In genomic region chr4:80409798-80410197, GRCh38 we compare ENCODE assay signal across 35 cellular contexts.
"Had no signal": no experiment of that assay in that cellular context is flagged by ENCODE, and none has a peak within 500 bp of the region (broad histone marks: within the 10 kb centered on the region; RNA-seq: fewer than 3 reads in every experiment).

No MANE protein-coding gene starts in this region.

- H3K27ac Mint-ChIP-seq: activated B cell treated with CpG ODN at 0.5 μM for 24 hours; activated CD4-positive, alpha-beta memory T cell treated with anti-CD3 and anti-CD28 coated beads, Interleukin-2, amount 10 ng/mL, durations not matched to agents 7 days and 5 days; activated CD4-positive, alpha-beta T cell treated with anti-CD3 and anti-CD28 coated beads, Interleukin-2, amount 10 ng/mL, durations not matched to agents 7 days and 5 days; activated CD8-positive, alpha-beta memory T cell treated with anti-CD3 and anti-CD28 coated beads, Interleukin-2, amount 10 ng/mL, durations not matched to agents 7 days and 5 days; activated CD8-positive, alpha-beta T cell treated with anti-CD3 and anti-CD28 coated beads, Interleukin-2, amount 10 ng/mL, durations not matched to agents 7 days and 5 days; activated naive CD4-positive, alpha-beta T cell treated with anti-CD3 and anti-CD28 coated beads, Interleukin-2, amount 10 ng/mL, durations not matched to agents 7 days and 5 days; activated naive CD4-positive, alpha-beta T cell treated with anti-CD3 and anti-CD28 coated beads, Interleukin-2, amount 50 U/mL, for 24 hours; activated naive CD8-positive, alpha-beta T cell; activated naive CD8-positive, alpha-beta T cell treated with anti-CD3 and anti-CD28 coated beads, Interleukin-2, amount 10 ng/mL, durations not matched to agents 7 days and 5 days; activated naive CD8-positive, alpha-beta T cell treated with anti-CD3 and anti-CD28 coated beads, Interleukin-2, amount 50 U/mL, for 24 hours; activated T-cell treated with anti-CD3 and anti-CD28 coated beads, Interleukin-2, amount 50 U/mL, for 24 hours; activated T-helper 2 cell treated with anti-CD3 and anti-CD28 coated beads, Interferon-gamma antibody, Interleukin-2, Interleukin-4, amounts not matched to agents 10 μg/mL and 5 μg/mL and 100 μg/mL, durations not matched to agents 14 hours and 24 hours and 36 hours; brain; T-helper 1 cell treated with Interleukin-12 subunit alpha and Interleukin-12 subunit beta and Interleukin-4 antibody, amounts not matched to agents 30 μg/mL and 1 μg/mL, for 36 hours; T-helper 2 cell treated with Interferon-gamma antibody and Interleukin-4, amounts not matched to agents 5 μg/mL and 100 μg/mL, for 36 hours had no signal

- H3K27ac ChIP-seq: ascending aorta, cardiac muscle cell, VCaP had no signal

- H3K4me3 ChIP-seq: ascending aorta, cardiac muscle cell had no signal

- H3K36me3 ChIP-seq: ascending aorta, cardiac muscle cell had no signal

- H3K9me3 ChIP-seq: ascending aorta had no signal

- DNase-seq: activated B cell treated with CpG ODN at 0.5 μM for 24 hours; activated CD4-positive, alpha-beta memory T cell treated with anti-CD3 and anti-CD28 coated beads, Interleukin-2, amount 10 ng/mL, durations not matched to agents 7 days and 5 days; activated CD4-positive, alpha-beta T cell treated with anti-CD3 and anti-CD28 coated beads for 48 hours; activated CD4-positive, alpha-beta T cell treated with anti-CD3 and anti-CD28 coated beads, Interleukin-2, amount 10 ng/mL, durations not matched to agents 7 days and 5 days; activated CD4-positive, alpha-beta T cell treated with anti-CD3 and anti-CD28 coated beads, Interleukin-2, amount 50 U/mL, for 48 hours; activated CD4-positive, CD25-positive, alpha-beta regulatory T cell treated with anti-CD3 and anti-CD28 coated beads, Interleukin-2, amount 50 U/mL, for 72 hours; activated CD8-positive, alpha-beta memory T cell treated with anti-CD3 and anti-CD28 coated beads for 24 hours; activated CD8-positive, alpha-beta memory T cell treated with anti-CD3 and anti-CD28 coated beads, Interleukin-2, amount 10 ng/mL, durations not matched to agents 7 days and 5 days; activated CD8-positive, alpha-beta memory T cell treated with anti-CD3 and anti-CD28 coated beads, Interleukin-2, amount 50 U/mL, for 48 hours; activated CD8-positive, alpha-beta T cell treated with anti-CD3 and anti-CD28 coated beads, Interleukin-2, amount 10 ng/mL, durations not matched to agents 7 days and 5 days; activated effector memory CD4-positive, alpha-beta T cell treated with Interleukin-2 at 50 U/mL for 16 hours; activated gamma-delta T cell; activated naive CD4-positive, alpha-beta T cell treated with anti-CD3 and anti-CD28 coated beads, Interleukin-2, amount 10 ng/mL, durations not matched to agents 7 days and 5 days; activated naive CD4-positive, alpha-beta T cell treated with Interleukin-2 at 50 U/mL for 16 hours; activated naive CD8-positive, alpha-beta T cell treated with anti-CD3 and anti-CD28 coated beads, Interleukin-2, amount 10 ng/mL, durations not matched to agents 7 days and 5 days; activated naive CD8-positive, alpha-beta T cell treated with anti-CD3 and anti-CD28 coated beads, Interleukin-2, amount 50 U/mL, for 24 hours; activated T-cell treated with anti-CD3 and anti-CD28 coated beads, Interleukin-2, amount 50 U/mL, for 24 hours; activated T-cell treated with anti-CD3 and anti-CD28 coated beads, Interleukin-2, amount 50 U/mL, for 48 hours; amygdala; anterior cingulate cortex; caudate nucleus; SW 1271; T-helper 1 cell; T-helper 2 cell; T-helper 9 cell had no signal

- H3K4me1 Mint-ChIP-seq: activated B cell treated with CpG ODN at 0.5 μM for 24 hours; activated CD4-positive, alpha-beta memory T cell treated with anti-CD3 and anti-CD28 coated beads, Interleukin-2, amount 10 ng/mL, durations not matched to agents 7 days and 5 days; activated CD4-positive, alpha-beta T cell treated with anti-CD3 and anti-CD28 coated beads, Interleukin-2, amount 10 ng/mL, durations not matched to agents 7 days and 5 days; activated CD8-positive, alpha-beta memory T cell treated with anti-CD3 and anti-CD28 coated beads, Interleukin-2, amount 10 ng/mL, durations not matched to agents 7 days and 5 days; activated naive CD4-positive, alpha-beta T cell treated with anti-CD3 and anti-CD28 coated beads, Interleukin-2, amount 10 ng/mL, durations not matched to agents 7 days and 5 days; activated naive CD4-positive, alpha-beta T cell treated with anti-CD3 and anti-CD28 coated beads, Interleukin-2, amount 50 U/mL, for 24 hours; activated naive CD8-positive, alpha-beta T cell treated with anti-CD3 and anti-CD28 coated beads, Interleukin-2, amount 10 ng/mL, durations not matched to agents 7 days and 5 days; activated naive CD8-positive, alpha-beta T cell treated with anti-CD3 and anti-CD28 coated beads, Interleukin-2, amount 50 U/mL, for 24 hours; brain; central memory CD8-positive, alpha-beta T cell had no signal

- H3K27me3 ChIP-seq: ascending aorta, cardiac muscle cell had no signal

- H3K4me1 ChIP-seq: ascending aorta had no signal

- H3K36me3 Mint-ChIP-seq: activated CD8-positive, alpha-beta memory T cell treated with anti-CD3 and anti-CD28 coated beads, Interleukin-2, amount 10 ng/mL, durations not matched to agents 7 days and 5 days; activated naive CD4-positive, alpha-beta T cell treated with anti-CD3 and anti-CD28 coated beads, Interleukin-2, amount 10 ng/mL, durations not matched to agents 7 days and 5 days; activated naive CD4-positive, alpha-beta T cell treated with anti-CD3 and anti-CD28 coated beads, Interleukin-2, amount 50 U/mL, for 24 hours; brain had no signal

- H3K27me3 Mint-ChIP-seq: activated CD4-positive, alpha-beta T cell treated with anti-CD3 and anti-CD28 coated beads, Interleukin-2, amount 10 ng/mL, durations not matched to agents 7 days and 5 days; activated CD8-positive, alpha-beta memory T cell treated with anti-CD3 and anti-CD28 coated beads, Interleukin-2, amount 10 ng/mL, durations not matched to agents 7 days and 5 days; activated naive CD4-positive, alpha-beta T cell treated with anti-CD3 and anti-CD28 coated beads, Interleukin-2, amount 10 ng/mL, durations not matched to agents 7 days and 5 days; activated naive CD4-positive, alpha-beta T cell treated with anti-CD3 and anti-CD28 coated beads, Interleukin-2, amount 50 U/mL, for 24 hours; activated naive CD8-positive, alpha-beta T cell; activated naive CD8-positive, alpha-beta T cell treated with anti-CD3 and anti-CD28 coated beads, Interleukin-2, amount 10 ng/mL, durations not matched to agents 7 days and 5 days; activated naive CD8-positive, alpha-beta T cell treated with anti-CD3 and anti-CD28 coated beads, Interleukin-2, amount 50 U/mL, for 24 hours; activated T-cell treated with anti-CD3 and anti-CD28 coated beads, Interleukin-2, amount 50 U/mL, for 24 hours; central memory CD8-positive, alpha-beta T cell had no signal

- H3K9me3 Mint-ChIP-seq: activated B cell treated with CpG ODN at 0.5 μM for 24 hours; activated CD4-positive, alpha-beta memory T cell treated with anti-CD3 and anti-CD28 coated beads, Interleukin-2, amount 10 ng/mL, durations not matched to agents 7 days and 5 days; activated CD4-positive, alpha-beta T cell treated with anti-CD3 and anti-CD28 coated beads, Interleukin-2, amount 10 ng/mL, durations not matched to agents 7 days and 5 days; activated naive CD4-positive, alpha-beta T cell treated with anti-CD3 and anti-CD28 coated beads, Interleukin-2, amount 10 ng/mL, durations not matched to agents 7 days and 5 days; activated naive CD4-positive, alpha-beta T cell treated with anti-CD3 and anti-CD28 coated beads, Interleukin-2, amount 50 U/mL, for 24 hours; activated naive CD8-positive, alpha-beta T cell treated with anti-CD3 and anti-CD28 coated beads, Interleukin-2, amount 10 ng/mL, durations not matched to agents 7 days and 5 days; activated naive CD8-positive, alpha-beta T cell treated with anti-CD3 and anti-CD28 coated beads, Interleukin-2, amount 50 U/mL, for 24 hours; activated T-cell treated with anti-CD3 and anti-CD28 coated beads, Interleukin-2, amount 50 U/mL, for 24 hours; activated T-helper 2 cell treated with anti-CD3 and anti-CD28 coated beads, Interferon-gamma antibody, Interleukin-2, Interleukin-4, amounts not matched to agents 10 μg/mL and 5 μg/mL and 100 μg/mL, durations not matched to agents 14 hours and 24 hours and 36 hours; brain; central memory CD8-positive, alpha-beta T cell; T-helper 1 cell treated with Interleukin-12 subunit alpha and Interleukin-12 subunit beta and Interleukin-4 antibody, amounts not matched to agents 30 μg/mL and 1 μg/mL, for 36 hours; T-helper 2 cell treated with Interferon-gamma antibody and Interleukin-4, amounts not matched to agents 5 μg/mL and 100 μg/mL, for 36 hours had no signal

- H3K4me3 Mint-ChIP-seq: activated B cell treated with CpG ODN at 0.5 μM for 24 hours; activated CD4-positive, alpha-beta memory T cell treated with anti-CD3 and anti-CD28 coated beads, Interleukin-2, amount 10 ng/mL, durations not matched to agents 7 days and 5 days; activated CD4-positive, alpha-beta T cell treated with anti-CD3 and anti-CD28 coated beads, Interleukin-2, amount 10 ng/mL, durations not matched to agents 7 days and 5 days; activated CD8-positive, alpha-beta memory T cell treated with anti-CD3 and anti-CD28 coated beads, Interleukin-2, amount 10 ng/mL, durations not matched to agents 7 days and 5 days; activated CD8-positive, alpha-beta T cell treated with anti-CD3 and anti-CD28 coated beads, Interleukin-2, amount 10 ng/mL, durations not matched to agents 7 days and 5 days; activated naive CD4-positive, alpha-beta T cell treated with anti-CD3 and anti-CD28 coated beads, Interleukin-2, amount 10 ng/mL, durations not matched to agents 7 days and 5 days; activated naive CD4-positive, alpha-beta T cell treated with anti-CD3 and anti-CD28 coated beads, Interleukin-2, amount 50 U/mL, for 24 hours; activated naive CD8-positive, alpha-beta T cell; activated naive CD8-positive, alpha-beta T cell treated with anti-CD3 and anti-CD28 coated beads, Interleukin-2, amount 10 ng/mL, durations not matched to agents 7 days and 5 days; activated naive CD8-positive, alpha-beta T cell treated with anti-CD3 and anti-CD28 coated beads, Interleukin-2, amount 50 U/mL, for 24 hours; activated T-cell treated with anti-CD3 and anti-CD28 coated beads, Interleukin-2, amount 50 U/mL, for 24 hours; brain; central memory CD8-positive, alpha-beta T cell; T-helper 1 cell treated with Interleukin-12 subunit alpha and Interleukin-12 subunit beta and Interleukin-4 antibody, amounts not matched to agents 30 μg/mL and 1 μg/mL, for 36 hours; T-helper 2 cell treated with Interferon-gamma antibody and Interleukin-4, amounts not matched to agents 5 μg/mL and 100 μg/mL, for 36 hours had no signal
